In the genomic region with DNA sequence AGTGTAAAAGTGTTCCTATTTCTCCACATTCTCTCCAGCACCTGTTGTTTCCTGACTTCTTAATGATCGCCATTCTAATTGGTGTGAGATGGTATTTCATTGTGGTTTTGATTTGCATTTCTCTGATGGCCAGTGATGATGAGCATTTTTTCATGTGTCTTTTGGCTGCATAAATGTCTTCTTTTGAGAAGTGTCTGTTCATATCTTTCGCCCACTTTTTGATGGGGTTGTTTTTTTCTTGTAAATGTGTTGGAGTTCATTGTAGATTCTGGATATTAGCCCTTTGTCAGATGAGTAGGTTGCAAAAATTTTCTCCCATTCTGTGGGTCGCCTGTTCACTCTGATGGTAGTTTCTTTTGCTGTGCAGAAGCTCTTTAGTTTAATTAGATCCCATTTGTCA, we compare ENCODE assay signal across 1 cellular context. TPM values are rescaled to one million over a fixed set of nuclear protein-coding genes. Genes with fewer than 3 reads are reported as not detected.
"Had no signal": no experiment of that assay in that cellular context is flagged by ENCODE, and none has a peak within 500 bp of the region (broad histone marks: within the 10 kb centered on the region; RNA-seq: fewer than 3 reads in every experiment).

No MANE protein-coding gene starts in this region.

RNA-seq across cellular contexts. Expression of gene FBXL22, which starts 20.4 kb away (rescaled TPM):
- total RNA-seq: K562 had no signal
